Comparison of ENCODE assay signal across 34 cellular contexts in the genomic region with DNA sequence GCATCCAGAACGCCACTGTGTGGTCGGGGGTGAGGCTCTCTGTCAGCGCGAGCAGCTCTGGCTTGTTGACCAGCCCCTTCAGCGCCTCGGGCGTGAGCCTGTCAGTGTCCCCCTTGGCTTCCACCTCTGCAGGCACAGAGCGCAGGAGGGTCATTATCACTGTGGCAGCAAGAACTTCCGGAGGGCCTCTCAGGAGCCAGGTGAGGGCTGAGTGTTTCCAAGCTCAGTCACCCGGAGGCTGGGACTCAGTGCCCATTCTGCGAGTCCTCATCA.
"Had no signal": no experiment of that assay in that cellular context is flagged by ENCODE, and none has a peak within 500 bp of the region (broad histone marks: within the 10 kb centered on the region; RNA-seq: fewer than 3 reads in every experiment).

No MANE protein-coding gene starts in this region.

- H3K27ac ChIP-seq: KMS-11 had no signal

- DNase-seq: Karpas-422, Kasumi-1, KBM-7, KG1, MG63, MM.1S, MV-4-11, NCI-H1048, NCI-H1092, NCI-H1092 treated with DMSO at 0.1 percent for 48 hours, NCI-H1105, NCI-H1105 treated with DMSO at 0.1 percent for 48 hours, NCI-H1417, NCI-H1417 treated with DMSO at 0.1 percent for 48 hours, NCI-H1436, NCI-H1436 treated with DMSO at 0.1 percent for 48 hours, NCI-H146, NCI-H1694, NCI-H1694 treated with DMSO at 0.1 percent for 48 hours, NCI-H187, NCI-H187 treated with DMSO at 0.1 percent for 48 hours, NCI-H1930, NCI-H2029 treated with DMSO at 0.1 percent for 48 hours, NCI-H2081, NCI-H2081 treated with DMSO at 0.1 percent for 48 hours, NCI-H2107, NCI-H2171, NCI-H2171 treated with DMSO at 0.1 percent for 48 hours, NCI-H2227 treated with DMSO at 0.1 percent for 48 hours, NCI-H226, NCI-H345, NCI-H446, NCI-H446 treated with DMSO at 0.1 percent for 48 hours had no signal

- H3K27me3 ChIP-seq: MG63 had no signal

- H3K4me3 ChIP-seq: MG63 had no signal

- H3K9ac ChIP-seq: KMS-11 had no signal

- H3K9me3 ChIP-seq: MG63 had no signal

- H3K4me2 ChIP-seq: KMS-11 had no signal
